In the genomic region with DNA sequence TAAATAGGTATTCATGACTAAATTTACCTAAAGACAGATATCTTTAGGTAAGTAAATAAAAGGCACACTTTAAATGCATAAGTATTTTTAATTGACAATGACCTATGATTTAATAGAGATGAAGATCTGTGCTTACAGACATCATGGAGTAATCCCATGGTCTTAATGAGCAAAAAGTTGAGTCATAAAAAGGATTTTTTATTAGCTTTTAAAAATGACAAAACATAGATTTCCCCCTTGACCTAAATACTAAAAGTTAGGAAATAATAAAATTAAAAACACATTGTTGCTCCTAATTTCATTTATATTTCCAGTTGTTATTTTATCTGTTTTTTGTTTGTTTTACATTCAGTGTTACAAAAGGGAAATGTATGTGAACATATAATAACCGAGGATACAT, we compare ENCODE assay signal across 21 cellular contexts.
"Had no signal": no experiment of that assay in that cellular context is flagged by ENCODE, and none has a peak within 500 bp of the region (broad histone marks: within the 10 kb centered on the region; RNA-seq: fewer than 3 reads in every experiment).

No MANE protein-coding gene starts in this region.

- H3K27me3 ChIP-seq: dorsolateral prefrontal cortex, heart left ventricle, neural progenitor cell, ovary, suprapubic skin, thyroid gland had no signal

- H3K27ac ChIP-seq: dorsolateral prefrontal cortex, heart left ventricle, ovary, suprapubic skin, thyroid gland had no signal

- H3K9me3 ChIP-seq: heart left ventricle, mucosa of descending colon, ovary, suprapubic skin, thyroid gland had no signal

- H3K4me1 ChIP-seq: thyroid gland had no signal

- H3K9ac ChIP-seq: neural progenitor cell had no signal

- H3K4me2 ChIP-seq: neural progenitor cell had no signal

- FAIRE-seq: urothelium cell line had no signal

- H2AFZ ChIP-seq: neural progenitor cell had no signal

- DNase-seq: cortex of kidney; dorsolateral prefrontal cortex; effector CD8-positive, alpha-beta T cell; foreskin melanocyte; heart left ventricle; hippocampal formation; mucosa of descending colon; naive thymus-derived CD8-positive, alpha-beta T cell; nucleus accumbens; ovary; right cardiac atrium; stimulated activated CD4-positive, alpha-beta T cell treated with anti-CD3 and anti-CD28 coated beads, Interleukin-4, amount 100 ng/mL, for 1 hour; stimulated activated CD8-positive, alpha-beta memory T cell treated with anti-CD3 and anti-CD28 coated beads, Interleukin-4, amount 100 ng/mL, for 48 hours; stimulated activated naive CD8-positive, alpha-beta T cell treated with anti-CD3 and anti-CD28 coated beads, Interleukin-15, Interleukin-2, amounts not matched to agents 100 U/mL and 50 U/mL, for 24 hours; thyroid gland had no signal

- H3K36me3 ChIP-seq: heart left ventricle, neural progenitor cell, ovary, suprapubic skin, thyroid gland had no signal

- ATAC-seq: esophagus mucosa; heart left ventricle; left lobe of liver; mucosa of descending colon; naive thymus-derived CD8-positive, alpha-beta T cell; right cardiac atrium; stimulated activated effector memory CD8-positive, alpha-beta T cell treated with anti-CD3 and anti-CD28 coated beads, Interleukin-12 subunit alpha, Interleukin-12 subunit beta, amount 100 ng/mL, for 72 hours; stimulated activated naive CD8-positive, alpha-beta T cell treated with anti-CD3 and anti-CD28 coated beads, Interleukin-15, Interleukin-2, amounts not matched to agents 100 U/mL and 50 U/mL, for 24 hours had no signal

- H3K4me3 ChIP-seq: dorsolateral prefrontal cortex, heart left ventricle, mucosa of descending colon, neural progenitor cell, ovary, suprapubic skin, thyroid gland had no signal
